In genomic region chr14:102580552-102581110, GRCh38 we compare ENCODE assay signal across 21 cellular contexts. TPM values are rescaled to one million over a fixed set of nuclear protein-coding genes. Genes with fewer than 3 reads are reported as not detected.
A peak's percentile ranks its signal among the peaks of the same experiment; 100 is the strongest.
DNase-seq lines count a peak whose midpoint lies in the region; FAIRE-seq and TF ChIP-seq lines count a peak whose summit lies in the region.
"Had no signal": no experiment of that assay in that cellular context is flagged by ENCODE, and none has a peak within 500 bp of the region (broad histone marks: within the 10 kb centered on the region; RNA-seq: fewer than 3 reads in every experiment).

No MANE protein-coding gene starts in this region.

- H3K27me3 ChIP-seq in astrocyte (ENCODE audit: insufficient read depth, low read length) (no peaks in the 10 kb centered on the region), sigmoid colon (no peaks in the 10 kb centered on the region)
- H3K27me3 ChIP-seq: ascending aorta, neutrophil, right atrium auricular region had no signal

- no peak for FAIRE-seq in astrocyte (lab: Jason Lieb, UNC)

- TF ChIP-seq EP300 in sigmoid colon (IDR thresholded peaks at IDR 0.05) = no peak

- H3K36me3 Mint-ChIP-seq in astrocyte (ENCODE audit: low read depth, unreplicated experiment) = no peaks in the 10 kb centered on the region

- no peak overlapping the region for H2AFZ ChIP-seq in astrocyte (ENCODE audit: low read depth, low read length)

- 92 to 94% methylated on average over 10 of the region's 10 CpGs for WGBS in sigmoid colon, 2 donors

- H3K4me3 Mint-ChIP-seq in astrocyte (ENCODE audit: unreplicated experiment) = no peak overlapping the region

- DNase-seq in AG20443 (ENCODE audit: low spot score) = peak; percentile 35
- peak; percentile 29 for DNase-seq in HT1080 (ENCODE audit: low read depth)
- DNase-seq in astrocyte (ENCODE audit: low read depth) = no peak
- DNase-seq in sigmoid colon = no peak
- DNase-seq in NCI-H526 (lab: John Stamatoyannopoulos, UW) = no peak
- no peak for DNase-seq in Ammon's horn (ENCODE audit: low spot score)
- no peak for DNase-seq in putamen (ENCODE audit: low spot score)
- DNase-seq in RKO (ENCODE audit: low spot score) = no peak
- DNase-seq: activated CD4-positive, alpha-beta T cell treated with anti-CD3 and anti-CD28 coated beads for 48 hours; activated CD8-positive, alpha-beta memory T cell treated with anti-CD3 and anti-CD28 coated beads, Interleukin-2, amount 50 U/mL, for 4 hours; DMS79; left colon; NCI-H1048; NCI-H2029 treated with DMSO at 0.1 percent for 48 hours; NCI-H524; stimulated activated CD4-positive, alpha-beta T cell treated with anti-CD3 and anti-CD28 coated beads, Interleukin-2, amount 100 ng/mL, for 48 hours; substantia nigra had no signal

- peaks cover 13% of the 10 kb centered on the region for H3K4me1 Mint-ChIP-seq in astrocyte (ENCODE audit: low read depth, unreplicated experiment)

- peaks cover 17% of the 10 kb centered on the region for H3K4me1 ChIP-seq in astrocyte (ENCODE audit: insufficient read depth, low read length)
- peaks cover 0 to 12% (median 10%) of the 10 kb centered on the region in 4 donors for H3K4me1 ChIP-seq in sigmoid colon
- H3K4me1 ChIP-seq: ascending aorta, right atrium auricular region had no signal

- H3K9me3 Mint-ChIP-seq in astrocyte (ENCODE audit: unreplicated experiment) = no peaks in the 10 kb centered on the region

- no peaks in the 10 kb centered on the region for H3K27me3 Mint-ChIP-seq in astrocyte (ENCODE audit: low read depth, unreplicated experiment)

- intact Hi-C loops in sigmoid colon (cut with DNase I) = no loop called here

- H3K36me3 ChIP-seq in astrocyte (ENCODE audit: insufficient read depth, low read length) (no peaks in the 10 kb centered on the region), sigmoid colon (no peaks in the 10 kb centered on the region)
- H3K36me3 ChIP-seq: ascending aorta, HAP-1, neutrophil, right atrium auricular region had no signal

- no peaks in the 10 kb centered on the region for H4K20me1 ChIP-seq in astrocyte (ENCODE audit: insufficient read depth, low read length)

- H3K4me3 ChIP-seq in astrocyte (ENCODE audit: insufficient read depth, low read depth, low read length) = no peak overlapping the region
- no peak overlapping the region for H3K4me3 ChIP-seq in sigmoid colon
- H3K4me3 ChIP-seq: ascending aorta, HAP-1, right atrium auricular region had no signal

- no peaks in the 10 kb centered on the region for H3K79me2 ChIP-seq in astrocyte (ENCODE audit: insufficient read depth, low read length)

- H3K4me2 ChIP-seq in astrocyte (ENCODE audit: low read length) = peak overlapping the region; percentile 57

- H3K27ac Mint-ChIP-seq in astrocyte (ENCODE audit: unreplicated experiment) = no peak overlapping the region

- peak overlapping the region; percentile 48 for H3K9ac ChIP-seq in astrocyte (ENCODE audit: low read length)

- H3K9me3 ChIP-seq in astrocyte (ENCODE audit: insufficient read depth, low read depth, low read length) (no peaks in the 10 kb centered on the region), sigmoid colon (no peaks in the 10 kb centered on the region)
- H3K9me3 ChIP-seq: ascending aorta, HAP-1, neutrophil, right atrium auricular region had no signal

- TF ChIP-seq CTCF in astrocyte (IDR thresholded peaks at IDR 0.05; ENCODE audit: insufficient read depth, low read depth, low read length) = no peak
- TF ChIP-seq CTCF in sigmoid colon (IDR thresholded peaks at IDR 0.05) = no peak

- H3K27ac ChIP-seq in astrocyte (ENCODE audit: low read depth, low read length) (peak overlapping the region; percentile 64), sigmoid colon (peak overlapping the region in 3 of 4 donors; percentile 45 to 62 (median 61))
- H3K27ac ChIP-seq: ascending aorta, neutrophil, right atrium auricular region had no signal

- TF ChIP-seq POLR2A in sigmoid colon (IDR thresholded peaks at IDR 0.05) = no peak

RNA-seq across cellular contexts. Expression of gene RCOR1, which starts 11.8 kb away (rescaled TPM):
- 9.5 and 15.1 TPM in 2 replicates for total RNA-seq in HT1080 (2014; rRNA removed; shearing (Covaris generic))
- polyA plus RNA-seq in HT1080 (2015; cell fraction: cytosol; rRNA removed) = 14.5 and 20.2 TPM in 2 replicates
- polyA plus RNA-seq in HT1080 (2015; cell fraction: nucleus; rRNA removed) = 20.9 and 21.2 TPM in 2 replicates
- 31.0 and 31.7 TPM in 2 replicates for total RNA-seq in astrocyte
- 10 to 100 TPM in 3 of 4 donors, 1 to 10 TPM in 1; 8.9 to 11.9 (median 11.8) TPM for total RNA-seq in sigmoid colon
- 10 to 100 TPM in 2 of 3 donors, 1 to 10 TPM in 1; 7.2 to 12.5 (median 10.6) TPM for polyA plus RNA-seq in sigmoid colon

Comparison
In these comparisons a context has a peak if more than half of its experiments do, and no peak if none do; other contexts are left out.
1. DNase-seq: peak in AG20443 (single experiment) and HT1080 (single experiment); none in astrocyte (single experiment), sigmoid colon (single experiment), NCI-H526 (0 of 2), Ammon's horn (single experiment), putamen (single experiment) and RKO (single experiment).